ENCODE assay signal across 9 cellular contexts in genomic region chr11:82899191-82899820, GRCh38. TPM values are rescaled to one million over a fixed set of nuclear protein-coding genes. Genes with fewer than 3 reads are reported as not detected.
A peak's percentile ranks its signal among the peaks of the same experiment; 100 is the strongest.
DNase-seq lines count a peak whose midpoint lies in the region; ATAC-seq and TF ChIP-seq lines count a peak whose summit lies in the region.
"Had no signal": no experiment of that assay in that cellular context is flagged by ENCODE, and none has a peak within 500 bp of the region (broad histone marks: within the 10 kb centered on the region; RNA-seq: fewer than 3 reads in every experiment).

No MANE protein-coding gene starts in this region.

- H4K20me1 ChIP-seq in DOHH2 (ENCODE audit: control insufficient read depth, insufficient read depth, low read depth, low read length), result no peaks in the 10 kb centered on the region

- TF ChIP-seq CTCF in DOHH2 (IDR thresholded peaks at IDR 0.05; ENCODE audit: low read depth, low read length, poor library complexity, severe bottlenecking), result no peak
- TF ChIP-seq CTCF in LNCaP clone FGC (IDR thresholded peaks at IDR 0.05; ENCODE audit: control insufficient read depth, extremely low read depth, insufficient read depth), result no peak
- no peak for TF ChIP-seq CTCF in astrocyte of the spinal cord (IDR thresholded peaks at IDR 0.05; ENCODE audit: low read depth, low read length)

- H3K4ac ChIP-seq in mesendoderm (ENCODE audit: low read depth, low read length), result no peak overlapping the region

- peaks cover 60% of the 10 kb centered on the region for H3K79me2 ChIP-seq in DOHH2 (ENCODE audit: control insufficient read depth, low read length)
- H3K79me2 ChIP-seq in mesendoderm (ENCODE audit: control insufficient read depth, insufficient read depth, low read length), result peaks cover 23% of the 10 kb centered on the region

- H2BK15ac ChIP-seq in mesendoderm (replicated peaks; ENCODE audit: low read depth), result no peak overlapping the region

- H3K9me2 ChIP-seq in DOHH2 (replicated peaks; ENCODE audit: control insufficient read depth, low read length), result no peaks in the 10 kb centered on the region

- peak overlapping the region; percentile 92 for H3K56ac ChIP-seq in mesendoderm (ENCODE audit: low read length)

- peak overlapping the region; percentile 81 for H3K9ac ChIP-seq in mesendoderm (ENCODE audit: low read length)

- peaks cover 8% of the 10 kb centered on the region for H3F3A ChIP-seq in DOHH2 (ENCODE audit: control insufficient read depth, insufficient read depth)

- H3K27ac ChIP-seq in DOHH2 (ENCODE audit: low read depth, low read length) (no peak overlapping the region), mesendoderm (ENCODE audit: low read depth, low read length) (no peak overlapping the region)

- peaks cover 14% of the 10 kb centered on the region for H3K79me1 ChIP-seq in mesendoderm (ENCODE audit: low read length)

- H2AK5ac ChIP-seq in mesendoderm (ENCODE audit: low read length), result no peak overlapping the region

- no peak for DNase-seq in LNCaP clone FGC (ENCODE audit: low read depth)
- no peak for DNase-seq in astrocyte of the spinal cord (ENCODE audit: low read depth, low spot score)
- DNase-seq in mesendoderm, result peak; percentile 28
- no peak for DNase-seq in hepatic stellate cell (ENCODE audit: low spot score)
- no peak for DNase-seq in NCI-H1105 treated with DMSO at 0.1 percent for 48 hours (lab: John Stamatoyannopoulos, UW)

- no peak overlapping the region for H2BK120ac ChIP-seq in mesendoderm (ENCODE audit: low read depth, low read length)

- no peaks in the 10 kb centered on the region for H3K27me3 ChIP-seq in DOHH2 (ENCODE audit: control insufficient read depth, low read length)
- no peaks in the 10 kb centered on the region for H3K27me3 ChIP-seq in mesendoderm (ENCODE audit: insufficient read depth, low read length, poor library complexity)

- H2BK5ac ChIP-seq in mesendoderm (ENCODE audit: low read length), result no peak overlapping the region

- WGBS in mesendoderm (ENCODE audit: extremely low coverage, insufficient coverage, low lambda C conversion rate), result no CpG with 5 or more reads among the region's 3 CpGs

- ATAC-seq in HG03135 (IDR thresholded peaks at IDR 0.05; ENCODE audit: unreplicated experiment), result no peak
- ATAC-seq in HG03280 (IDR thresholded peaks at IDR 0.05; ENCODE audit: unreplicated experiment), result no peak

- H3K4me1 ChIP-seq in DOHH2 (ENCODE audit: control insufficient read depth, low read length) (peaks cover 82% of the 10 kb centered on the region), mesendoderm (ENCODE audit: control insufficient read depth, low read depth, low read length) (peaks cover 6% of the 10 kb centered on the region)

- H3K18ac ChIP-seq in mesendoderm (ENCODE audit: low read length), result no peak overlapping the region

- no peak overlapping the region for H3K23ac ChIP-seq in mesendoderm (ENCODE audit: low read length)

- H3K4me2 ChIP-seq in DOHH2 (ENCODE audit: low read length), result peak overlapping the region; percentile 98
- H3K4me2 ChIP-seq in mesendoderm (ENCODE audit: low read length), result peak overlapping the region; percentile 73

- H3K36me3 ChIP-seq in DOHH2 (ENCODE audit: control insufficient read depth, low read length) (peaks cover 14% of the 10 kb centered on the region; the same call in 1 of the 2 replicates), mesendoderm (ENCODE audit: control insufficient read depth, insufficient read depth, low read length) (no peaks in the 10 kb centered on the region)

- H3K9me3 ChIP-seq in DOHH2 (ENCODE audit: control insufficient read depth, insufficient read depth, low read length), result peaks cover 3% of the 10 kb centered on the region; the same call in 1 of the 2 replicates
- H3K9me3 ChIP-seq: mucosa of descending colon had no signal

- H4K8ac ChIP-seq in mesendoderm (ENCODE audit: low read depth, low read length), result no peak overlapping the region

- in situ Hi-C loops in astrocyte of the spinal cord (cut with HindIII; ENCODE audit: low sequenced_read_pairs), result no loop called here

- H4K5ac ChIP-seq in mesendoderm (ENCODE audit: low read length), result no peak overlapping the region

- peak overlapping the region; percentile 93 for H3K4me3 ChIP-seq in DOHH2 (ENCODE audit: low read length)
- H3K4me3 ChIP-seq in LNCaP clone FGC (ENCODE audit: low read depth, low read length), result peak overlapping the region; percentile 86
- peak overlapping the region; percentile 79 for H3K4me3 ChIP-seq in astrocyte of the spinal cord (ENCODE audit: low read depth, low read length)
- peak overlapping the region; percentile 61 for H3K4me3 ChIP-seq in mesendoderm (ENCODE audit: low read length)

RNA-seq across cellular contexts. Expression of gene PRCP, which starts 0.9 kb away (rescaled TPM):
- polyA plus RNA-seq in mesendoderm (2013, experiment 1 of 2), result 33.2 TPM
- 33.0 TPM for polyA plus RNA-seq in mesendoderm (2013, experiment 2 of 2)

RNA-seq across cellular contexts. Expression of gene DDIAS, which starts 2.2 kb away (rescaled TPM):
- 23.4 TPM for polyA plus RNA-seq in mesendoderm (2013, experiment 1 of 2)
- polyA plus RNA-seq in mesendoderm (2013, experiment 2 of 2), result 22.1 TPM
